In the genomic region with DNA sequence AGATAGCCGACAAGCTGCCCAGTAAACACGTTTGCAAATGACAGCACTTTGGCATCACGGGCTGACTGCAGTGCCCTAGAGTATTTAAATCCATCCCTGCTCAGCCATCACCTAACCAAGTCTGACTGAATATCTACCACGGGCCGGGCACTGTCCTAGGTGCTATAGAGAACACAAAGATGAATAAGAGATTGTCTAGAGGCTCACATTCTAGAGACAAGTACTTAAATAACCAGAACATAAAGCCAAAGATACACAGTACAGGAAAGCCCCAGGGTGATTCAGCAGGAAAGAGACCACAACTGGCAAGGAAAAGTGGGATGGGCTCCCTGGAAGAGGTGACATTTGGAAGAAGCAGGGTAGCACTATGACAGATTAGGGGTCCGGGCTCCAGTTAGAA, we compare ENCODE assay signal across 2 cellular contexts.
TF ChIP-seq lines count a peak whose summit lies in the region.

No MANE protein-coding gene starts in this region.

TF ChIP-seq in SK-N-SH, 30 proteins besides CTCF, POLR2A, EP300 and RAD21:
- TF ChIP-seq, protein P1, sequence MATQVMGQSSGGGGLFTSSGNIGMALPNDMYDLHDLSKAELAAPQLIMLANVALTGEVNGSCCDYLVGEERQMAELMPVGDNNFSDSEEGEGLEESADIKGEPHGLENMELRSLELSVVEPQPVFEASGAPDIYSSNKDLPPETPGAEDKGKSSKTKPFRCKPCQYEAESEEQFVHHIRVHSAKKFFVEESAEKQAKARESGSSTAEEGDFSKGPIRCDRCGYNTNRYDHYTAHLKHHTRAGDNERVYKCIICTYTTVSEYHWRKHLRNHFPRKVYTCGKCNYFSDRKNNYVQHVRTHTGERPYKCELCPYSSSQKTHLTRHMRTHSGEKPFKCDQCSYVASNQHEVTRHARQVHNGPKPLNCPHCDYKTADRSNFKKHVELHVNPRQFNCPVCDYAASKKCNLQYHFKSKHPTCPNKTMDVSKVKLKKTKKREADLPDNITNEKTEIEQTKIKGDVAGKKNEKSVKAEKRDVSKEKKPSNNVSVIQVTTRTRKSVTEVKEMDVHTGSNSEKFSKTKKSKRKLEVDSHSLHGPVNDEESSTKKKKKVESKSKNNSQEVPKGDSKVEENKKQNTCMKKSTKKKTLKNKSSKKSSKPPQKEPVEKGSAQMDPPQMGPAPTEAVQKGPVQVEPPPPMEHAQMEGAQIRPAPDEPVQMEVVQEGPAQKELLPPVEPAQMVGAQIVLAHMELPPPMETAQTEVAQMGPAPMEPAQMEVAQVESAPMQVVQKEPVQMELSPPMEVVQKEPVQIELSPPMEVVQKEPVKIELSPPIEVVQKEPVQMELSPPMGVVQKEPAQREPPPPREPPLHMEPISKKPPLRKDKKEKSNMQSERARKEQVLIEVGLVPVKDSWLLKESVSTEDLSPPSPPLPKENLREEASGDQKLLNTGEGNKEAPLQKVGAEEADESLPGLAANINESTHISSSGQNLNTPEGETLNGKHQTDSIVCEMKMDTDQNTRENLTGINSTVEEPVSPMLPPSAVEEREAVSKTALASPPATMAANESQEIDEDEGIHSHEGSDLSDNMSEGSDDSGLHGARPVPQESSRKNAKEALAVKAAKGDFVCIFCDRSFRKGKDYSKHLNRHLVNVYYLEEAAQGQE (IDR thresholded peaks at IDR 0.05; ENCODE audit: low read depth, low read length), result peak; percentile 87
- TF ChIP-seq MXI1 (IDR thresholded peaks at IDR 0.05; ENCODE audit: low read depth, low read length) (no peak), NFIC (IDR thresholded peaks at IDR 0.05; ENCODE audit: borderline replicate concordance) (no peak)
TF ChIP-seq in SK-N-SH: peak in this region for 1.

TF ChIP-seq in SK-N-SH treated with all-trans-retinoic acid at 6 μM for 48 hours, 23 proteins besides CTCF, POLR2A, EP300 and RAD21 (continued from another document):
- TF ChIP-seq TCF4 (CRISPR knock-in tag; IDR thresholded peaks at IDR 0.05; ENCODE audit: borderline replicate concordance) (no peak), TOX (CRISPR knock-in tag; IDR thresholded peaks at IDR 0.05; ENCODE audit: borderline replicate concordance) (no peak), ZFP30 (CRISPR knock-in tag; IDR thresholded peaks at IDR 0.05) (no peak), GLIS3 (CRISPR knock-in tag; IDR thresholded peaks at IDR 0.05) (no peak), SNAI2 (CRISPR knock-in tag; IDR thresholded peaks at IDR 0.05) (no peak), RARB (CRISPR knock-in tag; IDR thresholded peaks at IDR 0.05) (no peak), BACH2 (CRISPR knock-in tag; IDR thresholded peaks at IDR 0.05; ENCODE audit: borderline replicate concordance) (no peak), PPARA (CRISPR knock-in tag; IDR thresholded peaks at IDR 0.05; ENCODE audit: borderline replicate concordance) (no peak)
- TF ChIP-seq, protein P2, sequence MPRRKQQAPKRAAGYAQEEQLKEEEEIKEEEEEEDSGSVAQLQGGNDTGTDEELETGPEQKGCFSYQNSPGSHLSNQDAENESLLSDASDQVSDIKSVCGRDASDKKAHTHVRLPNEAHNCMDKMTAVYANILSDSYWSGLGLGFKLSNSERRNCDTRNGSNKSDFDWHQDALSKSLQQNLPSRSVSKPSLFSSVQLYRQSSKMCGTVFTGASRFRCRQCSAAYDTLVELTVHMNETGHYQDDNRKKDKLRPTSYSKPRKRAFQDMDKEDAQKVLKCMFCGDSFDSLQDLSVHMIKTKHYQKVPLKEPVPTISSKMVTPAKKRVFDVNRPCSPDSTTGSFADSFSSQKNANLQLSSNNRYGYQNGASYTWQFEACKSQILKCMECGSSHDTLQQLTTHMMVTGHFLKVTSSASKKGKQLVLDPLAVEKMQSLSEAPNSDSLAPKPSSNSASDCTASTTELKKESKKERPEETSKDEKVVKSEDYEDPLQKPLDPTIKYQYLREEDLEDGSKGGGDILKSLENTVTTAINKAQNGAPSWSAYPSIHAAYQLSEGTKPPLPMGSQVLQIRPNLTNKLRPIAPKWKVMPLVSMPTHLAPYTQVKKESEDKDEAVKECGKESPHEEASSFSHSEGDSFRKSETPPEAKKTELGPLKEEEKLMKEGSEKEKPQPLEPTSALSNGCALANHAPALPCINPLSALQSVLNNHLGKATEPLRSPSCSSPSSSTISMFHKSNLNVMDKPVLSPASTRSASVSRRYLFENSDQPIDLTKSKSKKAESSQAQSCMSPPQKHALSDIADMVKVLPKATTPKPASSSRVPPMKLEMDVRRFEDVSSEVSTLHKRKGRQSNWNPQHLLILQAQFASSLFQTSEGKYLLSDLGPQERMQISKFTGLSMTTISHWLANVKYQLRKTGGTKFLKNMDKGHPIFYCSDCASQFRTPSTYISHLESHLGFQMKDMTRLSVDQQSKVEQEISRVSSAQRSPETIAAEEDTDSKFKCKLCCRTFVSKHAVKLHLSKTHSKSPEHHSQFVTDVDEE (CRISPR knock-in tag; IDR thresholded peaks at IDR 0.05), result no peak
- TF ChIP-seq, protein P3, sequence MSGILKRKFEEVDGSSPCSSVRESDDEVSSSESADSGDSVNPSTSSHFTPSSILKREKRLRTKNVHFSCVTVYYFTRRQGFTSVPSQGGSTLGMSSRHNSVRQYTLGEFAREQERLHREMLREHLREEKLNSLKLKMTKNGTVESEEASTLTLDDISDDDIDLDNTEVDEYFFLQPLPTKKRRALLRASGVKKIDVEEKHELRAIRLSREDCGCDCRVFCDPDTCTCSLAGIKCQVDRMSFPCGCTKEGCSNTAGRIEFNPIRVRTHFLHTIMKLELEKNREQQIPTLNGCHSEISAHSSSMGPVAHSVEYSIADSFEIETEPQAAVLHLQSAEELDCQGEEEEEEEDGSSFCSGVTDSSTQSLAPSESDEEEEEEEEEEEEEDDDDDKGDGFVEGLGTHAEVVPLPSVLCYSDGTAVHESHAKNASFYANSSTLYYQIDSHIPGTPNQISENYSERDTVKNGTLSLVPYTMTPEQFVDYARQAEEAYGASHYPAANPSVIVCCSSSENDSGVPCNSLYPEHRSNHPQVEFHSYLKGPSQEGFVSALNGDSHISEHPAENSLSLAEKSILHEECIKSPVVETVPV (CRISPR knock-in tag; IDR thresholded peaks at IDR 0.05), result no peak
